Comparison of ENCODE assay signal across 1 cellular context in the genomic region with DNA sequence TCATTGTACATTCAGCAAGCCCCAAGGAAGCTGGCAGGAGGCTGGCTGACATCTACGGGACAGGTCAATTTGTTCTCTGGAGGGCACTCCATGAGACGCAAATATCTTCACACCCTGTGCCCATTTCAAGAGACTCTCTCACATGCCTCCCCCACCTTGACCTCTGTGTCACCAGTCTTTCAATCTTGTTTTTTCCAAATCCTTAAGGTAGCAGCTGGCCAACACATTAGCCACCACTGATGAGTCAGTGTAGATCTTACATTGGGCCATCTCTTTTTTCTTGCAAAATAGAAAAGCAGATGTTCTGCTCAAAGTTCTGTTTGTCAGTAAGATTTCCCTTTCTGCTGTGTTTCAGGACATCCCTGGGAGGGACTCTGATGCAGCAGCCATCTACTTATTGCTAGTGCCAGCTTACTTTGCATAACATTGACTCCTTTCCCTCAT.
A peak's percentile ranks its signal among the peaks of the same experiment; 100 is the strongest.
TF ChIP-seq lines count a peak whose summit lies in the region.

No MANE protein-coding gene starts in this region.

TF ChIP-seq in IMR-90, 13 proteins besides CTCF, POLR2A, EP300 and RAD21:
- TF ChIP-seq, protein P1, sequence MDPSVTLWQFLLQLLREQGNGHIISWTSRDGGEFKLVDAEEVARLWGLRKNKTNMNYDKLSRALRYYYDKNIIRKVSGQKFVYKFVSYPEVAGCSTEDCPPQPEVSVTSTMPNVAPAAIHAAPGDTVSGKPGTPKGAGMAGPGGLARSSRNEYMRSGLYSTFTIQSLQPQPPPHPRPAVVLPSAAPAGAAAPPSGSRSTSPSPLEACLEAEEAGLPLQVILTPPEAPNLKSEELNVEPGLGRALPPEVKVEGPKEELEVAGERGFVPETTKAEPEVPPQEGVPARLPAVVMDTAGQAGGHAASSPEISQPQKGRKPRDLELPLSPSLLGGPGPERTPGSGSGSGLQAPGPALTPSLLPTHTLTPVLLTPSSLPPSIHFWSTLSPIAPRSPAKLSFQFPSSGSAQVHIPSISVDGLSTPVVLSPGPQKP (IDR thresholded peaks at IDR 0.05; ENCODE audit: borderline replicate concordance, low read depth, low read length) = no peak
- TF ChIP-seq MAZ (IDR thresholded peaks at IDR 0.05; ENCODE audit: borderline replicate concordance, low read depth, low read length) (no peak), RFX5 (IDR thresholded peaks at IDR 0.05; ENCODE audit: low read depth, low read length) (no peak), FOS (IDR thresholded peaks at IDR 0.05; ENCODE audit: low read depth, low read length) (peak; percentile 60; the same call in 1 of the 2 replicates), RCOR1 (IDR thresholded peaks at IDR 0.05; ENCODE audit: insufficient replicate concordance, low read length) (no peak), CEBPB (IDR thresholded peaks at IDR 0.05; ENCODE audit: low read depth, low read length) (peak; percentile 53; the same call in 1 of the 2 replicates), SMC3 (IDR thresholded peaks at IDR 0.05; ENCODE audit: low read depth, low read length) (no peak), MXI1 (IDR thresholded peaks at IDR 0.05; ENCODE audit: borderline replicate concordance, low read depth, low read length) (no peak), CHD1 (IDR thresholded peaks at IDR 0.05; ENCODE audit: low read depth, low read length) (no peak)
